In the genomic region with DNA sequence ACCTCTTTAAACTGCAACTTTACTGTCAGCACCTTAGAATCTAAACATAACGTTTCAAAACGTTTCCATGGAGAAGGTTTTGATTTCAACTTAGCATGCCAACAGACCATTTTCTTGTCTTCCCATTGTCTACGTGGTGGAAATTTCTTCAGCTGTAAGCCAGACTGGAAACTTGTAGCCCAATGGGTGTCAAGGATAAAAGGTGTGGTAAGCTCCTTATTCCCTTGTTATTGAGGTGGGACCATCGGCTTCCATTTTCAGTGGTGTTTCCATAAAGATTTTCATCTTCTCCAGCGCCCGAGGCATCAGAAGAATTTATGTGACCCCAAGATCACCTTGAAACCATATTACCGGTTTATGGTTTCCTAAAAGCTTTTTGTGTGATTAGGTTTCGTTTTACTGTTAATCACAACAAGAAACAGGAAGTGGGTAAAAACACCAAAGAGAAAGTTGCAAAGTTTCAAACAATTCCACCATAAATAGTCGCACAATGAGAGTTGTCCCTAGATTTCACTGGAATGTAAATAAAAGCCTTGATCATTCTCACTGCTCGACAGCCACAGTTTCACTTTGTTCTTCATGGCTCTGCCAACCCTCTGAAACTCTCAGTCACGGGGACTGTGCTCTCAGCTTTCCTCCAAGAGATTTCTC, we compare ENCODE assay signal across 8 cellular contexts.
DNase-seq lines count a peak whose midpoint lies in the region; ATAC-seq, FAIRE-seq and TF ChIP-seq lines count a peak whose summit lies in the region.

No MANE protein-coding gene starts in this region.

- WGBS in A549 (ENCODE audit: missing lambda C conversion rate), result under 1% methylated on average over 11 of the region's 11 CpGs

- peak overlapping the region; percentile 75 for H3K4me2 ChIP-seq in A549

- H3K9me3 Mint-ChIP-seq in mesothelial cell of epicardium, result no peaks in the 10 kb centered on the region

- peak; percentile 67 to 78; a peak in 5 of 6 replicates for ATAC-seq in A549
- peak; percentile 61 for ATAC-seq in GM18508 (IDR thresholded peaks at IDR 0.05; ENCODE audit: insufficient read depth, unreplicated experiment)
- ATAC-seq in HG02884 (IDR thresholded peaks at IDR 0.05; ENCODE audit: unreplicated experiment), result peak; percentile 58

- H3K27ac Mint-ChIP-seq in mesothelial cell of epicardium, result peak overlapping the region; percentile 78

- H3K27me3 Mint-ChIP-seq in mesothelial cell of epicardium (ENCODE audit: low read depth), result no peaks in the 10 kb centered on the region

- CTCF ChIA-PET in A549 (lab: Yijun Ruan, JAX), result interaction anchor here (0.6 to 2.0 kb wide), 14 partner anchors 9 to 366 kb away, joined by 3 to 10 read pairs (median 4); partner anchors contain the start of gene CD2AP

- DNase-seq in A549 (ENCODE audit: low read depth in 1 of 2, low spot score in 1 of 2) (peak in 1 of 2 experiments; percentile 63), OCI-M1 (lab: John Stamatoyannopoulos, UW) (peak; percentile 86), coronary artery (ENCODE audit: low spot score) (no peak), mesothelial cell of epicardium (ENCODE audit: low spot score in 2 of 2, unreplicated experiment in 2 of 2) (no peak), NCI-H1417 treated with DMSO at 0.1 percent for 48 hours (lab: John Stamatoyannopoulos, UW) (no peak), mesenteric fat pad (ENCODE audit: low spot score) (no peak)

- H3K9me3 ChIP-seq in A549, result no peaks in the 10 kb centered on the region

- TF ChIP-seq CTCF in A549 (IDR thresholded peaks at IDR 0.05) (no peak), coronary artery (IDR thresholded peaks at IDR 0.05) (no peak), mesothelial cell of epicardium (IDR thresholded peaks at IDR 0.05; ENCODE audit: unreplicated experiment) (no peak)

- peak overlapping the region; percentile 73 to 83 for H3K27ac ChIP-seq in A549
- H3K27ac ChIP-seq in coronary artery, result no peak overlapping the region

- POLR2A ChIA-PET in A549 (lab: Yijun Ruan, JAX), result interaction anchor here (2.0 kb wide), 1 partner anchor 63 kb away, joined by 13 read pairs; the partner anchor contains the start of gene CD2AP

- peak overlapping the region; percentile 51 for H3K4me3 Mint-ChIP-seq in mesothelial cell of epicardium

- no peak for TF ChIP-seq RAD21 in A549 (conservative IDR thresholded peaks at IDR 0.05 in 1 of 2, IDR thresholded peaks at IDR 0.05 in 1 of 2)

- FAIRE-seq in A549 (lab: Jason Lieb, UNC), result no peak

- no peaks in the 10 kb centered on the region for H3K36me3 Mint-ChIP-seq in mesothelial cell of epicardium

- H3K4me3 ChIP-seq in A549 (peak overlapping the region; percentile 35), coronary artery (peak overlapping the region; percentile 61)

- H3K4me1 ChIP-seq in A549, result peaks cover 17% of the 10 kb centered on the region

- peaks cover 21% of the 10 kb centered on the region for H3K4me1 Mint-ChIP-seq in mesothelial cell of epicardium

- no peak for TF ChIP-seq EP300 in A549 (IDR thresholded peaks at IDR 0.05)

- no peak for TF ChIP-seq POLR2A in A549 (IDR thresholded peaks at IDR 0.05; ENCODE audit: low read length)

TF ChIP-seq in A549, 52 proteins besides CTCF, POLR2A, EP300 and RAD21:
- no peak for TF ChIP-seq NFE2L2 (conservative IDR thresholded peaks at IDR 0.05; ENCODE audit: low read length)
- TF ChIP-seq BHLHE40 (IDR thresholded peaks at IDR 0.05; ENCODE audit: low read depth, low read length), result no peak
- TF ChIP-seq FOSB (CRISPR knock-in tag; IDR thresholded peaks at IDR 0.05), result no peak
- no peak for TF ChIP-seq ZNF302 (CRISPR knock-in tag; IDR thresholded peaks at IDR 0.05)
- TF ChIP-seq, protein P1, sequence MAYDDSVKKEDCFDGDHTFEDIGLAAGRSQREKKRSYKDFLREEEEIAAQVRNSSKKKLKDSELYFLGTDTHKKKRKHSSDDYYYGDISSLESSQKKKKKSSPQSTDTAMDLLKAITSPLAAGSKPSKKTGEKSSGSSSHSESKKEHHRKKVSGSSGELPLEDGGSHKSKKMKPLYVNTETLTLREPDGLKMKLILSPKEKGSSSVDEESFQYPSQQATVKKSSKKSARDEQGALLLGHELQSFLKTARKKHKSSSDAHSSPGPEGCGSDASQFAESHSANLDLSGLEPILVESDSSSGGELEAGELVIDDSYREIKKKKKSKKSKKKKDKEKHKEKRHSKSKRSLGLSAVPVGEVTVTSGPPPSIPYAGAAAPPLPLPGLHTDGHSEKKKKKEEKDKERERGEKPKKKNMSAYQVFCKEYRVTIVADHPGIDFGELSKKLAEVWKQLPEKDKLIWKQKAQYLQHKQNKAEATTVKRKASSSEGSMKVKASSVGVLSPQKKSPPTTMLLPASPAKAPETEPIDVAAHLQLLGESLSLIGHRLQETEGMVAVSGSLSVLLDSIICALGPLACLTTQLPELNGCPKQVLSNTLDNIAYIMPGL (CRISPR knock-in tag; IDR thresholded peaks at IDR 0.05; ENCODE audit: borderline replicate concordance), result no peak
- TF ChIP-seq HDAC2 (IDR thresholded peaks at IDR 0.05), result no peak
- TF ChIP-seq HOXB5 (CRISPR knock-in tag; IDR thresholded peaks at IDR 0.05), result no peak
- TF ChIP-seq GATA3 (IDR thresholded peaks at IDR 0.05; ENCODE audit: borderline replicate concordance), result no peak

Comparison
In these comparisons a context has a peak if more than half of its experiments do, and no peak if none do; other contexts are left out.
1. H3K27ac ChIP-seq: peak in A549 (2 of 2); none in coronary artery (0 of 2).
2. Peak in every context shown above with its lines, with median percentiles within 50 percentile points of each other: ATAC-seq.